14 cellular contexts compared by ENCODE assay signal in the genomic region with DNA sequence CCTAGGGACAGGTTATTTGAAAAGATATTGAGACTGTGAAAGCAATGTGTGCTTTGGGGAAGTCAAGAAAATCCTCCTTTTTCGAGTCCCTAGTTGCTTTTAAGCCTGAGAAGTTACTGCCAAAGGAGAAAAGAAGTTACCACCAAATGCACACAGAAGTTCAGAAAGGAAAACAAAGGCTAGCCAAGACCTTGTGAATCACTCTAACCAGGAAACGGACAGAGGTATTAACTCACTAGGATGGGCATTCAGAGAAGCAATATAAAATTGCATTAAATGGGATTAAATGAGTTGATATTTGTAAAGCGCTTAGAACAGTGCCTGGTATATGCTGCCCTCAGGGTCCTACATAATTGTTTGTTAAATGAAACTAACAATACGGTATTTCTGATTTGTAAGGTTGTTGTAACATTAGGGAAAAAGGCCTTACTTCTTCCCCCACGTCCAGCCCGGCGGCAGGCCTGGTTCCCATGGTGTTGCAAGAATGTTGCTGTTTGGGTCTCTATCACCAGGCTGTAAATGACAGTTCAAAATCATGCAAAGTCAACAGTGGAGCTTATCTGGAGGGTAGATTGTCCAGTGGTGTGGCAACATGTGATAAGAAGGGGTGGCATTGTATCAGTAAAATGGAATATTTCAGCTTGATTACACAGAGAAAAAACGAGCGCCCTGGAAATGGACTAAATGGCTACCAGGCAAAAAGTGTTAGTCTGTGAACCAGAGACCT. TPM values are rescaled to one million over a fixed set of nuclear protein-coding genes. Genes with fewer than 3 reads are reported as not detected.
A peak's percentile ranks its signal among the peaks of the same experiment; 100 is the strongest.
DNase-seq lines count a peak whose midpoint lies in the region; ATAC-seq and TF ChIP-seq lines count a peak whose summit lies in the region.
"Had no signal": no experiment of that assay in that cellular context is flagged by ENCODE, and none has a peak within 500 bp of the region (broad histone marks: within the 10 kb centered on the region; RNA-seq: fewer than 3 reads in every experiment).

No MANE protein-coding gene starts in this region.

- H3K27me3 ChIP-seq in tibial nerve = no peaks in the 10 kb centered on the region

- H3K4me3 Mint-ChIP-seq in activated T-cell treated with anti-CD3 and anti-CD28 coated beads, Interleukin-2, amount 50 U/mL, for 72 hours = no peak overlapping the region
- no peak overlapping the region for H3K4me3 Mint-ChIP-seq in activated T-cell treated with anti-CD3 and anti-CD28 coated beads, Interleukin-2, amount 50 U/mL, for 4 hours
- H3K4me3 Mint-ChIP-seq: stimulated activated naive B cell treated with anti-CD40 and anti-IgM and Interleukin-4, amounts not matched to agents 10 μg/mL and 1 μg/mL and 100 μg/mL, for 72 hours had no signal

- H3K4me1 Mint-ChIP-seq in activated T-cell treated with anti-CD3 and anti-CD28 coated beads, Interleukin-2, amount 50 U/mL, for 72 hours (ENCODE audit: low read depth) = peaks cover 11% of the 10 kb centered on the region
- H3K4me1 Mint-ChIP-seq in activated T-cell treated with anti-CD3 and anti-CD28 coated beads, Interleukin-2, amount 50 U/mL, for 4 hours (ENCODE audit: low read depth) = peaks cover 3% of the 10 kb centered on the region

- peaks cover 9 to 27% of the 10 kb centered on the region in 2 donors for H3K36me3 Mint-ChIP-seq in activated T-cell treated with anti-CD3 and anti-CD28 coated beads, Interleukin-2, amount 50 U/mL, for 72 hours (ENCODE audit: insufficient read depth in 2 of 2)
- H3K36me3 Mint-ChIP-seq in activated T-cell treated with anti-CD3 and anti-CD28 coated beads, Interleukin-2, amount 50 U/mL, for 4 hours (ENCODE audit: insufficient read depth) = peaks cover 56% of the 10 kb centered on the region

- ATAC-seq in activated T-cell treated with anti-CD3 and anti-CD28 coated beads, Interleukin-2, amount 50 U/mL, for 72 hours (replicated peaks in 1 of 2) = no peak
- ATAC-seq in activated T-cell treated with anti-CD3 and anti-CD28 coated beads, Interleukin-2, amount 50 U/mL, for 4 hours = no peak
- ATAC-seq in HG02798 (IDR thresholded peaks at IDR 0.05; ENCODE audit: poor library complexity, unreplicated experiment) = no peak
- ATAC-seq: activated naive CD4-positive, alpha-beta T cell treated with anti-CD3 and anti-CD28 coated beads, Interleukin-2, amount 50 U/mL, for 72 hours; stimulated activated naive B cell treated with anti-CD40 and anti-IgM and Interleukin-4, amounts not matched to agents 10 μg/mL and 1 μg/mL and 100 μg/mL, for 72 hours had no signal

- in situ Hi-C loops in astrocyte of the cerebellum (cut with HindIII; ENCODE audit: low sequenced_read_pairs) = no loop called here

- TF ChIP-seq CTCF in astrocyte of the cerebellum (IDR thresholded peaks at IDR 0.05; ENCODE audit: low read depth, low read length, missing control alignments) = no peak
- no peak for TF ChIP-seq CTCF in tibial nerve (IDR thresholded peaks at IDR 0.05)

- no peaks in the 10 kb centered on the region for H3K36me3 ChIP-seq in tibial nerve
- H3K36me3 ChIP-seq: SJCRH30 had no signal

- no peaks in the 10 kb centered on the region for H3K27me3 Mint-ChIP-seq in activated T-cell treated with anti-CD3 and anti-CD28 coated beads, Interleukin-2, amount 50 U/mL, for 72 hours (ENCODE audit: low read depth)
- no peaks in the 10 kb centered on the region for H3K27me3 Mint-ChIP-seq in activated T-cell treated with anti-CD3 and anti-CD28 coated beads, Interleukin-2, amount 50 U/mL, for 4 hours (ENCODE audit: low read depth)

- no peaks in the 10 kb centered on the region for H3K9me3 Mint-ChIP-seq in activated T-cell treated with anti-CD3 and anti-CD28 coated beads, Interleukin-2, amount 50 U/mL, for 72 hours
- H3K9me3 Mint-ChIP-seq in activated T-cell treated with anti-CD3 and anti-CD28 coated beads, Interleukin-2, amount 50 U/mL, for 4 hours = no peaks in the 10 kb centered on the region
- H3K9me3 Mint-ChIP-seq: activated naive CD4-positive, alpha-beta T cell treated with anti-CD3 and anti-CD28 coated beads, Interleukin-2, amount 50 U/mL, for 72 hours; stimulated activated naive B cell treated with anti-CD40 and anti-IgM and Interleukin-4, amounts not matched to agents 10 μg/mL and 1 μg/mL and 100 μg/mL, for 72 hours had no signal

- TF ChIP-seq EP300 in tibial nerve (IDR thresholded peaks at IDR 0.05) = no peak

- no peaks in the 10 kb centered on the region for H3K9me3 ChIP-seq in tibial nerve
- H3K9me3 ChIP-seq: SJCRH30 had no signal

- peak overlapping the region; percentile 72 to 90 (median 84) for H3K27ac ChIP-seq in tibial nerve
- H3K27ac ChIP-seq: SJCRH30 had no signal

- 52% methylated on average over 9 of the region's 9 CpGs for WGBS in tibial nerve, 2 donors

- H3K4me3 ChIP-seq in astrocyte of the cerebellum (ENCODE audit: low read depth, low read length) (no peak overlapping the region), tibial nerve (no peak overlapping the region)
- H3K4me3 ChIP-seq: SJCRH30 had no signal

- peak overlapping the region; percentile 34 for H3K27ac Mint-ChIP-seq in activated T-cell treated with anti-CD3 and anti-CD28 coated beads, Interleukin-2, amount 50 U/mL, for 72 hours
- H3K27ac Mint-ChIP-seq: activated naive CD4-positive, alpha-beta T cell treated with anti-CD3 and anti-CD28 coated beads, Interleukin-2, amount 50 U/mL, for 72 hours; stimulated activated naive B cell treated with anti-CD40 and anti-IgM and Interleukin-4, amounts not matched to agents 10 μg/mL and 1 μg/mL and 100 μg/mL, for 72 hours had no signal

- peaks cover 0 to 62% (median 28%) of the 10 kb centered on the region in 4 donors for H3K4me1 ChIP-seq in tibial nerve
- H3K4me1 ChIP-seq: SJCRH30 had no signal

- TF ChIP-seq POLR2A in tibial nerve (IDR thresholded peaks at IDR 0.05) = no peak

- no peak for DNase-seq in activated T-cell treated with anti-CD3 and anti-CD28 coated beads, Interleukin-2, amount 50 U/mL, for 72 hours
- DNase-seq in activated T-cell treated with anti-CD3 and anti-CD28 coated beads, Interleukin-2, amount 50 U/mL, for 4 hours = no peak
- DNase-seq in astrocyte of the cerebellum (ENCODE audit: low read depth) (peak; percentile 61), glomerular visceral epithelial cell (ENCODE audit: extremely low spot score) (peak; percentile 21), tibial nerve (ENCODE audit: low spot score in 2 of 2) (no peak), ureter (ENCODE audit: low spot score) (no peak)
- DNase-seq in activated CD4-positive, alpha-beta T cell treated with anti-CD3 and anti-CD28 coated beads, Interleukin-2, amount 50 U/mL, for 48 hours = no peak
- DNase-seq: activated CD4-positive, alpha-beta T cell treated with anti-CD3 and anti-CD28 coated beads for 48 hours; DMS53; NCI-H524; SJCRH30; stimulated activated naive B cell treated with anti-CD40 and anti-IgM and Interleukin-4, amounts not matched to agents 10 μg/mL and 1 μg/mL and 100 μg/mL, for 72 hours had no signal

RNA-seq across cellular contexts. Expression of gene TMA7B, which starts 7.1 kb away (rescaled TPM):
- 1 to 10 TPM; 1.4 to 2.5 TPM for total RNA-seq in activated T-cell treated with anti-CD3 and anti-CD28 coated beads, Interleukin-2, amount 50 U/mL, for 72 hours
- under 1 TPM; 0.61 to 0.92 (median 0.76) TPM for total RNA-seq in activated T-cell treated with anti-CD3 and anti-CD28 coated beads, Interleukin-2, amount 50 U/mL, for 4 hours
- total RNA-seq in tibial nerve (not detected), ureter (0.47 TPM)

RNA-seq across cellular contexts. Expression of gene FAM83F, which starts 27.5 kb away (rescaled TPM):
- under 1 TPM; 0.81 to 0.89 TPM for total RNA-seq in activated T-cell treated with anti-CD3 and anti-CD28 coated beads, Interleukin-2, amount 50 U/mL, for 72 hours
- 1 to 10 TPM; 1.4 to 2.1 (median 2.0) TPM for total RNA-seq in activated T-cell treated with anti-CD3 and anti-CD28 coated beads, Interleukin-2, amount 50 U/mL, for 4 hours
- total RNA-seq in tibial nerve = 10 to 100 TPM in 2 of 4 donors, 1 to 10 TPM in 2; 8.2 to 11.2 (median 9.8) TPM
- 33.0 TPM for total RNA-seq in ureter
- total RNA-seq: SJCRH30 had no signal

Comparison
In these comparisons a context has a peak if more than half of its experiments do, and no peak if none do; other contexts are left out.
1. DNase-seq: peak in astrocyte of the cerebellum (single experiment) and glomerular visceral epithelial cell (single experiment); none in activated T-cell treated with anti-CD3 and anti-CD28 coated beads, Interleukin-2, amount 50 U/mL, for 72 hours (0 of 2), activated T-cell treated with anti-CD3 and anti-CD28 coated beads, Interleukin-2, amount 50 U/mL, for 4 hours (single experiment), tibial nerve (0 of 2), ureter (single experiment) and activated CD4-positive, alpha-beta T cell treated with anti-CD3 and anti-CD28 coated beads, Interleukin-2, amount 50 U/mL, for 48 hours (0 of 2).